Comparison of ENCODE assay signal across 8 cellular contexts in the genomic region with DNA sequence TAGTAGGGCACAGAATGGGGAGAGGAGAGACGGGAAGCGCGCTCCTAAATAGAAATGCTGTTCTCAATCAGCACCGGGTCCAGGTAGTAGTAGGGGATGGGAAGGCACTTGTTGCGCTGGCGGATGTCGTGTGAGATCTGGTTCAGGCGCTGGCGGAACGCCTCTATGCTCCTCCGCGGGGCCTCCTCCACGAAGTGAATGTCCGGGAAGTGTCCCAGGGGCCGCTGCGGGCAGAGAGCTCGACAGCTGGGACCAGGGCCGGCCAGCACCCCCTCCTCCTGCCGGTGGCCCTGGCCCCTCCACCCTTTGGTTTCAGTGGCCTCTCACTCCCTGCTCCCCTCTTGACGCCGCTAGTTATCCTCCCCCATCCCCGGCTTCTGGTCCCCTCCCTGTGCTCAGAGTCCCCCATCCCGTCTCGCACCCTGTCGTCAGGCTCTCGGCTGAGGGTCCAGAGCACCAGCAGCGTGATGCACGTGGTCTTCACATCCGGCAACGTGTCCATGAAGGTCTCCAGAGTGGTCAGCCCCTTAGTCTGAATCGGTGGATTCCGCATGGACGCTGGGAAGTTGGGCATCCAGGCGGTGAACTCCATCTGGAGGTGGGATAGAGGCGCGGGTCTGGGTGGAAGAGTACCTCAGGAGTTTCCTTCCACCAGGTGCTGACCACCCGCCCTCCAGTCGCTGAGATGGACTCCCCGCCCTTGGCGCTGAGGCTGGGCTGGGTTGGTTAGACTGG. TPM values are rescaled to one million over a fixed set of nuclear protein-coding genes. Genes with fewer than 3 reads are reported as not detected.
A peak's percentile ranks its signal among the peaks of the same experiment; 100 is the strongest.
DNase-seq lines count a peak whose midpoint lies in the region; ATAC-seq and TF ChIP-seq lines count a peak whose summit lies in the region.
"Had no signal": no experiment of that assay in that cellular context is flagged by ENCODE, and none has a peak within 500 bp of the region (broad histone marks: within the 10 kb centered on the region; RNA-seq: fewer than 3 reads in every experiment).

No MANE protein-coding gene starts in this region.

- no peak for ATAC-seq in HG03108 (IDR thresholded peaks at IDR 0.05; ENCODE audit: unreplicated experiment)

- H3K4me3 Mint-ChIP-seq in IgD-negative memory B cell = peak overlapping the region; percentile 37 to 94 (median 86)
- peak overlapping the region; percentile 73 for H3K4me3 Mint-ChIP-seq in activated T-cell treated with anti-CD3 and anti-CD28 coated beads, Interleukin-2, amount 50 U/mL, for 24 hours

- H4K20me1 ChIP-seq in hepatocyte (ENCODE audit: insufficient read depth, poor library complexity, severe bottlenecking) = no peaks in the 10 kb centered on the region

- peak overlapping the region; percentile 74 for H3K4me2 ChIP-seq in hepatocyte

- no peaks in the 10 kb centered on the region for H3K9me2 ChIP-seq in hepatocyte (replicated peaks; ENCODE audit: insufficient read depth)

- H3K27ac ChIP-seq in hepatocyte = no peak overlapping the region
- H3K27ac ChIP-seq: HL-60 had no signal

- no peak overlapping the region for H3K4me3 ChIP-seq in hepatocyte

- H3K9me3 ChIP-seq in hepatocyte (ENCODE audit: low read depth) = no peaks in the 10 kb centered on the region

- H3K4me1 Mint-ChIP-seq in IgD-negative memory B cell = peaks cover 10 to 22% (median 11%) of the 10 kb centered on the region in 3 donors
- peaks cover 20% of the 10 kb centered on the region for H3K4me1 Mint-ChIP-seq in activated T-cell treated with anti-CD3 and anti-CD28 coated beads, Interleukin-2, amount 50 U/mL, for 24 hours (ENCODE audit: low read depth)

- H3K27me3 ChIP-seq in hepatocyte = peaks cover 56% of the 10 kb centered on the region

- H3K36me3 Mint-ChIP-seq in IgD-negative memory B cell = peaks cover 3% of the 10 kb centered on the region
- no peaks in the 10 kb centered on the region for H3K36me3 Mint-ChIP-seq in activated T-cell treated with anti-CD3 and anti-CD28 coated beads, Interleukin-2, amount 50 U/mL, for 24 hours (ENCODE audit: low read depth)

- no peaks in the 10 kb centered on the region for H3K36me3 ChIP-seq in hepatocyte (replicated peaks; ENCODE audit: insufficient read depth, low read depth)

- 10% methylated on average over 32 of the region's 40 CpGs for WGBS in hepatocyte (ENCODE audit: low lambda C conversion rate, missing lambda C conversion rate)

- no peak for TF ChIP-seq CTCF in hepatocyte (IDR thresholded peaks at IDR 0.05; ENCODE audit: poor library complexity)

- peak overlapping the region in 2 of 3 donors; percentile 57 to 96 for H3K27ac Mint-ChIP-seq in IgD-negative memory B cell
- peak overlapping the region; percentile 65 for H3K27ac Mint-ChIP-seq in activated T-cell treated with anti-CD3 and anti-CD28 coated beads, Interleukin-2, amount 50 U/mL, for 24 hours

- H3K79me2 ChIP-seq in hepatocyte = no peaks in the 10 kb centered on the region

- no peaks in the 10 kb centered on the region for H3K9me3 Mint-ChIP-seq in IgD-negative memory B cell
- no peaks in the 10 kb centered on the region for H3K9me3 Mint-ChIP-seq in activated T-cell treated with anti-CD3 and anti-CD28 coated beads, Interleukin-2, amount 50 U/mL, for 24 hours

- DNase-seq in activated T-cell treated with anti-CD3 and anti-CD28 coated beads, Interleukin-2, amount 50 U/mL, for 24 hours = peak; percentile 65
- DNase-seq in hepatocyte (ENCODE audit: low spot score) = peak; percentile 44
- DNase-seq in stimulated activated CD4-positive, alpha-beta T cell treated with anti-CD3 and anti-CD28 coated beads, Interleukin-2, amount 100 ng/mL, for 24 hours = peak; percentile 49
- DNase-seq in NCI-H524 (lab: John Stamatoyannopoulos, UW) = no peak
- no peak for DNase-seq in SW 1271 (lab: John Stamatoyannopoulos, UW)

- H3K27me3 Mint-ChIP-seq in IgD-negative memory B cell = peaks cover 44% of the 10 kb centered on the region
- H3K27me3 Mint-ChIP-seq in activated T-cell treated with anti-CD3 and anti-CD28 coated beads, Interleukin-2, amount 50 U/mL, for 24 hours = peaks cover 47% of the 10 kb centered on the region

- H3K4me1 ChIP-seq in hepatocyte (ENCODE audit: insufficient read depth) = peaks cover 21% of the 10 kb centered on the region

- H2AFZ ChIP-seq in hepatocyte = peak overlapping the region; percentile 31

RNA-seq across cellular contexts. Expression of a gene that starts 14.6 kb away (rescaled TPM):
- polyA plus RNA-seq in IgD-negative memory B cell (0.41 TPM), hepatocyte (0.22 and 1.8 TPM in 2 replicates)
- 0.52 and 2.0 TPM in 2 replicates for total RNA-seq in hepatocyte

RNA-seq across cellular contexts. Expression of a gene that starts 34.0 kb away (rescaled TPM):
- not detected for polyA plus RNA-seq in IgD-negative memory B cell
- 5.7 and 6.7 TPM in 2 replicates for total RNA-seq in hepatocyte
- polyA plus RNA-seq in hepatocyte = 26.0 and 26.1 TPM in 2 replicates

RNA-seq across cellular contexts. Expression of a gene that starts 45.4 kb away (rescaled TPM):
- polyA plus RNA-seq in IgD-negative memory B cell = not detected
- total RNA-seq in hepatocyte = 0.48 and 0.77 TPM in 2 replicates
- 1.5 and 2.6 TPM in 2 replicates for polyA plus RNA-seq in hepatocyte

RNA-seq across cellular contexts. Expression of a gene that starts 51.0 kb away (rescaled TPM):
- not detected for polyA plus RNA-seq in IgD-negative memory B cell
- not detected in 2 replicates for total RNA-seq in hepatocyte
- polyA plus RNA-seq in hepatocyte = not detected in 2 replicates

Comparison
In these comparisons a context has a peak if more than half of its experiments do, and no peak if none do; other contexts are left out.
1. DNase-seq: peak in activated T-cell treated with anti-CD3 and anti-CD28 coated beads, Interleukin-2, amount 50 U/mL, for 24 hours (single experiment), hepatocyte (single experiment) and stimulated activated CD4-positive, alpha-beta T cell treated with anti-CD3 and anti-CD28 coated beads, Interleukin-2, amount 100 ng/mL, for 24 hours (2 of 2); none in NCI-H524 (0 of 2) and SW 1271 (0 of 2).
2. RNA of a gene that starts 34.0 kb away (polyA plus RNA-seq): 26.0 to 26.1 TPM in hepatocyte; not detected in IgD-negative memory B cell (single experiment); every median in the first group is over 10 times any median in the second.